In the genomic region with DNA sequence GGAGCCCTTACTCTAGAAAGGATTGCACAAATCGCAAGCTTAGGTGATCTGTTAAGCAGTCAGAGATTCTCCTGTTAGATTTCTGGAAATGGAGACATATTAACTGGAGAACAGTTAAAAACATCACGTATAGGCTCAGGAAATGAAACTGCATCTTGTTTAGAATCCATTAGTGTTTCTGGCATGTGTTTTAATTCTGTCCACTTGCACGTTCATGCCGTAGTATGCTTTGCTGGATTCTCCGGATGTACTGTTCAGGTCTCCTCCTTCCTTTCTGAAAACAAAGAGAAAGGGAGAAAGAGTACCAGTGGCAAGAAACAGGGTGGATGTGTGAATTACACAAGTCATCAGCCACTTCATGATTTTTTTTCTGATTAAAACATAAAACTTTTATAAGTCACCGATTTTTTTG, we compare ENCODE assay signal across 8 cellular contexts. TPM values are rescaled to one million over a fixed set of nuclear protein-coding genes. Genes with fewer than 3 reads are reported as not detected.
A peak's percentile ranks its signal among the peaks of the same experiment; 100 is the strongest.
DNase-seq lines count a peak whose midpoint lies in the region; ATAC-seq and TF ChIP-seq lines count a peak whose summit lies in the region.

No MANE protein-coding gene starts in this region.

- H3K27ac Mint-ChIP-seq in activated naive CD4-positive, alpha-beta T cell treated with anti-CD3 and anti-CD28 coated beads for 36 hours: peak overlapping the region; percentile 7

- peaks cover 11% of the 10 kb centered on the region; the same call in 1 of the 2 replicates for H3K79me2 ChIP-seq in SU-DHL-6 (ENCODE audit: insufficient read depth, low read length)

- peak; percentile 13 for DNase-seq in activated naive CD4-positive, alpha-beta T cell treated with anti-CD3 and anti-CD28 coated beads for 36 hours
- no peak for DNase-seq in activated naive CD4-positive, alpha-beta T cell (lab: John Stamatoyannopoulos, UW)
- DNase-seq in fibroblast of mammary gland (ENCODE audit: low read depth) (no peak), psoas muscle (no peak), SKM-1 treated with dmso at 0.1 percent for 144 hours (lab: John Stamatoyannopoulos, UW; ENCODE audit: unreplicated experiment) (no peak)

- peaks cover 17% of the 10 kb centered on the region; the same call in 1 of the 2 replicates for H3F3A ChIP-seq in SU-DHL-6 (ENCODE audit: insufficient read depth)

- peaks cover 24% of the 10 kb centered on the region for H3K4me1 ChIP-seq in psoas muscle

- H4K20me1 ChIP-seq in SU-DHL-6 (ENCODE audit: low read depth, low read length): peaks cover 9% of the 10 kb centered on the region

- H3K9me3 Mint-ChIP-seq in activated naive CD4-positive, alpha-beta T cell treated with anti-CD3 and anti-CD28 coated beads for 36 hours: no peaks in the 10 kb centered on the region

- 1 to 2% (median 1%) methylated on average over 6 of the region's 6 CpGs for WGBS in psoas muscle, 3 donors

- CTCF ChIA-PET in activated naive CD4-positive, alpha-beta T cell treated with anti-CD3 and anti-CD28 coated beads for 36 hours (lab: Charles Lee): interaction anchor here (0.6 to 7.0 kb wide), 17 partner anchors 11 to 1877 kb away, joined by 3 to 155 read pairs (median 4); no protein-coding TSS in a partner anchor

- peak overlapping the region; percentile 57 for H2AFZ ChIP-seq in SU-DHL-6 (ENCODE audit: low read depth, low read length, severe bottlenecking)

- no peak for ATAC-seq in psoas muscle
- no peak for ATAC-seq in GM19397 (IDR thresholded peaks at IDR 0.05; ENCODE audit: unreplicated experiment)
- no peak for ATAC-seq in GM21723 (IDR thresholded peaks at IDR 0.05; ENCODE audit: unreplicated experiment)

- H3K27ac ChIP-seq in SU-DHL-6 (ENCODE audit: low read depth, low read length) (no peak overlapping the region), psoas muscle (peak overlapping the region; percentile 97)

- no peaks in the 10 kb centered on the region for H3K9me3 ChIP-seq in SU-DHL-6 (ENCODE audit: insufficient read depth, low read length)
- no peaks in the 10 kb centered on the region for H3K9me3 ChIP-seq in psoas muscle

- H3K36me3 ChIP-seq in SU-DHL-6 (ENCODE audit: low read length) (no peaks in the 10 kb centered on the region), psoas muscle (ENCODE audit: insufficient read depth in 1 of 2, low read depth in 1 of 2) (no peaks in the 10 kb centered on the region)

- H3K9me2 ChIP-seq in SU-DHL-6 (replicated peaks; ENCODE audit: insufficient read depth, low read length): no peaks in the 10 kb centered on the region

- H3K27me3 Mint-ChIP-seq in activated naive CD4-positive, alpha-beta T cell treated with anti-CD3 and anti-CD28 coated beads for 36 hours (ENCODE audit: low read depth): peaks cover 23% of the 10 kb centered on the region

- H3K9ac ChIP-seq in SU-DHL-6 (ENCODE audit: low read length): peak overlapping the region; percentile 21

- peaks cover 31% of the 10 kb centered on the region for H3K4me1 Mint-ChIP-seq in activated naive CD4-positive, alpha-beta T cell treated with anti-CD3 and anti-CD28 coated beads for 36 hours (ENCODE audit: low read depth)

- H3K4me3 ChIP-seq in SU-DHL-6 (ENCODE audit: insufficient read depth, low read length, poor library complexity, severe bottlenecking) (peak overlapping the region; percentile 36), fibroblast of mammary gland (ENCODE audit: control insufficient read depth, low read depth, low read length) (peak overlapping the region; percentile 93), psoas muscle (peak overlapping the region; percentile 78)

- peak overlapping the region; percentile 91 for H3K4me3 Mint-ChIP-seq in activated naive CD4-positive, alpha-beta T cell treated with anti-CD3 and anti-CD28 coated beads for 36 hours

- H3K4me2 ChIP-seq in SU-DHL-6 (ENCODE audit: low read depth, low read length, poor library complexity, severe bottlenecking): peak overlapping the region; percentile 63

- intact Hi-C loops in activated naive CD4-positive, alpha-beta T cell treated with anti-CD3 and anti-CD28 coated beads for 36 hours (cut with micrococcal nuclease): loop anchor here (1.0 to 5.0 kb wide), 10 partner anchors 25 to 1954 kb away; no protein-coding TSS in a partner anchor
- intact Hi-C loops in psoas muscle (cut with DNase I): loop anchor here in 1 of 2 donors (5.0 to 10.0 kb wide), 2 partner anchors 154 to 1589 kb away; a partner anchor contains a TSS

- H3K27me3 ChIP-seq in SU-DHL-6 (ENCODE audit: low read length) (no peaks in the 10 kb centered on the region), psoas muscle (ENCODE audit: insufficient read depth in 3 of 3, low read length in 2 of 3) (no peaks in the 10 kb centered on the region)

- TF ChIP-seq CTCF in SU-DHL-6 (IDR thresholded peaks at IDR 0.05; ENCODE audit: insufficient read depth, low read length, poor library complexity, severe bottlenecking) (no peak), fibroblast of mammary gland (conservative IDR thresholded peaks at IDR 0.05; ENCODE audit: control insufficient read depth, insufficient read depth, low read depth, low read length) (no peak), psoas muscle (IDR thresholded peaks at IDR 0.05) (no peak)

- peaks cover 3% of the 10 kb centered on the region for H3K36me3 Mint-ChIP-seq in activated naive CD4-positive, alpha-beta T cell treated with anti-CD3 and anti-CD28 coated beads for 36 hours (ENCODE audit: low read depth)

RNA-seq across cellular contexts. Expression of a gene that starts 2.5 kb away (rescaled TPM):
- 1 to 10 TPM; 5.0 to 5.9 TPM for total RNA-seq in activated naive CD4-positive, alpha-beta T cell treated with anti-CD3 and anti-CD28 coated beads for 36 hours
- 10 to 100 TPM; 14.1 to 25.7 (median 23.6) TPM for total RNA-seq in psoas muscle
- polyA plus RNA-seq in psoas muscle: 10 to 100 TPM in 1 of 3 donors, 1 to 10 TPM in 2; 8.2 to 12.9 (median 8.2) TPM

Comparison
In these comparisons a context has a peak if more than half of its experiments do, and no peak if none do; other contexts are left out.
1. H3K4me3 ChIP-seq: peak in every context shown above with its lines; median percentile 93 in fibroblast of mammary gland; 78 in psoas muscle; 36 in SU-DHL-6.